ENCODE assay signal across 26 cellular contexts in genomic region chr4:182888894-182889293, GRCh38.
"Had no signal": no experiment of that assay in that cellular context is flagged by ENCODE, and none has a peak within 500 bp of the region (broad histone marks: within the 10 kb centered on the region; RNA-seq: fewer than 3 reads in every experiment).

No MANE protein-coding gene starts in this region.

- H2AFZ ChIP-seq: hepatocyte, neural progenitor cell, parathyroid adenoma had no signal

- H3K4me3 Mint-ChIP-seq: naive thymus-derived CD4-positive, alpha-beta T cell; natural killer cell treated with Interleukin-12 subunit alpha and Interleukin-12 subunit beta and Interleukin-15 and Interleukin-18, amount 100 ng/mL, for 72 hours; neural progenitor cell; stimulated activated memory B cell treated with anti-CD40 and anti-IgM and Interleukin-4, amounts not matched to agents 10 μg/mL and 1 μg/mL and 100 μg/mL, for 72 hours; stimulated activated naive CD8-positive, alpha-beta T cell treated with anti-CD3 and anti-CD28 coated beads, Interleukin-15, amount 100 ng/mL, for 72 hours; type B pancreatic cell had no signal

- DNase-seq: islet precursor cell; left ventricle myocardium inferior; midbrain; mucosa of descending colon; naive thymus-derived CD4-positive, alpha-beta T cell; occipital lobe; right lobe of liver; stimulated activated CD4-positive, alpha-beta T cell treated with anti-CD3 and anti-CD28 coated beads, Interleukin-1b, Interleukin-23, amount 100 ng/mL, for 48 hours; stimulated activated CD4-positive, alpha-beta T cell treated with anti-CD3 and anti-CD28 coated beads, Interleukin-2, amount 100 ng/mL, for 48 hours; stimulated activated CD4-positive, alpha-beta T cell treated with anti-CD3 and anti-CD28 coated beads, Interleukin-4, amount 100 ng/mL, for 4 hours; stimulated activated CD8-positive, alpha-beta memory T cell treated with anti-CD3 and anti-CD28 coated beads, Interleukin-4, amount 100 ng/mL, for 48 hours; stimulated activated naive CD4-positive, alpha-beta T cell treated with Interleukin-2 at 50 U/mL for 16 hours; stimulated activated naive CD8-positive, alpha-beta T cell treated with anti-CD3 and anti-CD28 coated beads, Interleukin-15, amount 100 ng/mL, for 72 hours; substantia nigra had no signal

- H3K27me3 Mint-ChIP-seq: naive thymus-derived CD4-positive, alpha-beta T cell; natural killer cell treated with Interleukin-12 subunit alpha and Interleukin-12 subunit beta and Interleukin-15 and Interleukin-18, amount 100 ng/mL, for 72 hours; stimulated activated memory B cell treated with anti-CD40 and anti-IgM and Interleukin-4, amounts not matched to agents 10 μg/mL and 1 μg/mL and 100 μg/mL, for 72 hours; stimulated activated naive CD8-positive, alpha-beta T cell treated with anti-CD3 and anti-CD28 coated beads, Interleukin-15, amount 100 ng/mL, for 72 hours had no signal

- ATAC-seq: mucosa of descending colon; naive thymus-derived CD4-positive, alpha-beta T cell; natural killer cell treated with Interleukin-12 subunit alpha and Interleukin-12 subunit beta and Interleukin-15 and Interleukin-18, amount 100 ng/mL, for 72 hours; right lobe of liver; stimulated activated memory B cell treated with anti-CD40 and anti-IgM and Interleukin-4, amounts not matched to agents 10 μg/mL and 1 μg/mL and 100 μg/mL, for 72 hours; stimulated activated naive CD8-positive, alpha-beta T cell treated with anti-CD3 and anti-CD28 coated beads, Interleukin-15, amount 100 ng/mL, for 72 hours had no signal

- H3K4me3 ChIP-seq: hepatocyte, left ventricle myocardium inferior, lung, mucosa of descending colon, neural progenitor cell, right atrium auricular region, right lobe of liver, smooth muscle cell, tibial nerve, vagina had no signal

- H3K4me2 ChIP-seq: hepatocyte, neural progenitor cell, smooth muscle cell had no signal

- H3K9ac ChIP-seq: neural progenitor cell, parathyroid adenoma had no signal

- H3K4me1 ChIP-seq: left ventricle myocardium inferior, neural progenitor cell, parathyroid adenoma, right atrium auricular region, right lobe of liver had no signal

- H3K27me3 ChIP-seq: hepatocyte, neural progenitor cell, neutrophil, right atrium auricular region, right lobe of liver, tibial nerve, vagina had no signal

- H3K79me2 ChIP-seq: parathyroid adenoma had no signal

- H3K4me1 Mint-ChIP-seq: naive thymus-derived CD4-positive, alpha-beta T cell; neural progenitor cell; stimulated activated memory B cell treated with anti-CD40 and anti-IgM and Interleukin-4, amounts not matched to agents 10 μg/mL and 1 μg/mL and 100 μg/mL, for 72 hours; stimulated activated naive CD8-positive, alpha-beta T cell treated with anti-CD3 and anti-CD28 coated beads, Interleukin-15, amount 100 ng/mL, for 72 hours had no signal

- H3K27ac ChIP-seq: hepatocyte, left ventricle myocardium inferior, neural progenitor cell, neutrophil, parathyroid adenoma, right atrium auricular region, right lobe of liver, tibial nerve, vagina had no signal

- H3K27ac Mint-ChIP-seq: natural killer cell treated with Interleukin-12 subunit alpha and Interleukin-12 subunit beta and Interleukin-15 and Interleukin-18, amount 100 ng/mL, for 72 hours; neural progenitor cell; stimulated activated memory B cell treated with anti-CD40 and anti-IgM and Interleukin-4, amounts not matched to agents 10 μg/mL and 1 μg/mL and 100 μg/mL, for 72 hours; type B pancreatic cell had no signal

- H3K9me3 ChIP-seq: neutrophil had no signal

- H3K9me3 Mint-ChIP-seq: natural killer cell treated with Interleukin-12 subunit alpha and Interleukin-12 subunit beta and Interleukin-15 and Interleukin-18, amount 100 ng/mL, for 72 hours; type B pancreatic cell had no signal
